ENCODE assay signal across 8 cellular contexts in the genomic region with DNA sequence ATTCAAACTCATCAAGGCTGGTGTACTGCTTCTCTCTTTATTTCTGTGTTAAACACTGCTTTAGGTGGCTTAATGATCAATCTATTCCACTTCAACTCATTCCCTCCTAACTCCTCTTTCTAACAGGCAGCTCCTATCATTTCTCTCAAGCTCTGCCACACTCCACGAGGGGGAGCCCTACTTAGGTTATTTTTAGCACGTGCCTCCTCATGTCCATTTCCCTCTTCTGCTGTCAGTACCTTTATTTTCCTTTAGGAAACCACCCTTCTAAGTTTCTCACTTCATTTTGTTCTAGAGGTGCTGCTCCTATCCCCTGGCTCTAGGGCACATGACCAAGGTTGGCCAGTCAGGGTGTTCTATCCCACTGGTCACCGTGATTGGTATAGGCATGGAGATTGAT. TPM values are rescaled to one million over a fixed set of nuclear protein-coding genes. Genes with fewer than 3 reads are reported as not detected.
A peak's percentile ranks its signal among the peaks of the same experiment; 100 is the strongest.
DNase-seq lines count a peak whose midpoint lies in the region; ATAC-seq and TF ChIP-seq lines count a peak whose summit lies in the region.

No MANE protein-coding gene starts in this region.

- TF ChIP-seq CTCF in HL-60 (IDR thresholded peaks at IDR 0.05; ENCODE audit: insufficient read depth, low read length): peak; percentile 21
- TF ChIP-seq CTCF in foreskin fibroblast (IDR thresholded peaks at IDR 0.05; ENCODE audit: low read depth, low read length): no peak
- no peak for TF ChIP-seq CTCF in left lung (IDR thresholded peaks at IDR 0.05)

- H3K4me1 ChIP-seq in SJCRH30: no peaks in the 10 kb centered on the region
- no peaks in the 10 kb centered on the region for H3K4me1 ChIP-seq in left lung

- H3K27me3 ChIP-seq in HL-60 (ENCODE audit: insufficient read depth, poor library complexity, severe bottlenecking) (no peaks in the 10 kb centered on the region), SJCRH30 (0 out of 2 replicates have a peak, but pooled peaks cover 7% of the 10 kb centered on the region), left lung (peaks cover 0 to 17% of the 10 kb centered on the region in 2 donors)

- H3K36me3 ChIP-seq in SJCRH30 (no peaks in the 10 kb centered on the region), left lung (no peaks in the 10 kb centered on the region)

- intact Hi-C loops in left lung (cut with DNase I): no loop called here

- ATAC-seq in left lung (no peak), GM21381 (IDR thresholded peaks at IDR 0.05; ENCODE audit: unreplicated experiment) (no peak), HG03095 (IDR thresholded peaks at IDR 0.05; ENCODE audit: unreplicated experiment) (no peak)

- no peaks in the 10 kb centered on the region for H3K9me3 ChIP-seq in SJCRH30 (replicated peaks)
- no peaks in the 10 kb centered on the region for H3K9me3 ChIP-seq in left lung

- H3K27ac ChIP-seq in HL-60 (replicated peaks): no peak overlapping the region
- no peak overlapping the region for H3K27ac ChIP-seq in SJCRH30
- no peak overlapping the region for H3K27ac ChIP-seq in left lung

- H3K4me3 ChIP-seq in HL-60 (replicated peaks; ENCODE audit: insufficient read depth, low read length) (no peak overlapping the region), SJCRH30 (no peak overlapping the region), foreskin fibroblast (ENCODE audit: low read depth in 1 of 2, low read length in 2 of 2) (no peak overlapping the region), left lung (no peak overlapping the region)

- DNase-seq in DMS153 treated with DMSO at 0.1 percent for 48 hours (lab: John Stamatoyannopoulos, UW; ENCODE audit: unreplicated experiment) (peak; percentile 43), HL-60 (ENCODE audit: low read depth in 1 of 2, low spot score in 1 of 2) (peak; percentile 5 to 41), SJCRH30 (peak; percentile 49 to 70), kidney glomerular epithelial cell (lab: John Stamatoyannopoulos, UW) (peak; percentile 3), foreskin fibroblast (no peak), left lung (no peak)

RNA-seq across cellular contexts. Expression of gene BRINP1, which starts 6.7 kb away (rescaled TPM):
- 42.7 and 44.4 TPM in 2 replicates for total RNA-seq in SJCRH30 (2014; rRNA removed; shearing (Covaris generic))
- total RNA-seq in left lung: under 1 TPM; 0.42 to 0.70 TPM

Comparison
In these comparisons a context has a peak if more than half of its experiments do, and no peak if none do; other contexts are left out.
1. DNase-seq: peak in DMS153 treated with DMSO at 0.1 percent for 48 hours (single experiment), HL-60 (2 of 2), SJCRH30 (2 of 2) and kidney glomerular epithelial cell (single experiment); none in foreskin fibroblast (0 of 2) and left lung (0 of 2).
2. RNA of gene BRINP1, which starts 6.7 kb away (total RNA-seq): 42.7 to 44.4 TPM in SJCRH30; 0.42 to 0.70 TPM in left lung; every median in the first group is over 10 times any median in the second.